11 cellular contexts compared by ENCODE assay signal in the genomic region with DNA sequence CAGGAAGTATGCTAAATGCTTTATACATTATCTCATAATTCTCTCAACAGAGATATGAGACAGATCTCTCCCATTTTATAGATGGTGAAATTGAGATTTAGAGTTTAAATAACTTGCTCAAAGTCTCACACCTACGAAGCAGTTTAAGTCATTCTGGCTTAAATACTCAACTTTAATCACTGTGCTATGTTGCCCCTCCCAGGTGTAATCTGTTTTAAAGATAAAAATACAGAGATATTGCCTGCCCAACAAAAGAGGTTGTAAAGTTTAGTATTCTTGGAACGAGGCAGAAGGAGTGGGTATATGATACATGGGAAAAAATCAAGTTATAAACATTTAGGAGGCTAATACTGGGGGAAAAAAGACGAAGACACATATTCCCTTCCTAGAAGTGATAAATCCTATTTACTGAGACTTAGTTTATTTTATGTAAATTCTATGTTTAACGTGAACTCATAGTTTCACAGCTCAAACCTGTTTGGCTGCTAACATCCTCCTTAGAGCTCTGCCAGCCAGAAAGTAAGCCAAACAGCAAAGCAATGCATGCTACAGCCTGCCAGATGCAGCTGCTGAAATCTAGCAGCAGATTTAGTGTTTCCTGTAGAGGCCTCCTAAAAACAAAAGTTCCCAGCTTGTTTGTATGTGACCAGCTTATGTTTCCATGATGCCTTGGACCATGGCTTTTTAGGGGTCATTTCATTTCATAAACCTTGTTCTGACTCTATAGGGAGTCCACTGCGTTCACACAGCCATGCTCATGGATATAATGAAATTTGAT.
A peak's percentile ranks its signal among the peaks of the same experiment; 100 is the strongest.
DNase-seq lines count a peak whose midpoint lies in the region; TF ChIP-seq lines count a peak whose summit lies in the region.
"Had no signal": no experiment of that assay in that cellular context is flagged by ENCODE, and none has a peak within 500 bp of the region (broad histone marks: within the 10 kb centered on the region; RNA-seq: fewer than 3 reads in every experiment).

No MANE protein-coding gene starts in this region.

- TF ChIP-seq CTCF in HEK293 (tag by site-specific recombination; IDR thresholded peaks at IDR 0.05) (no peak), prostate gland (IDR thresholded peaks at IDR 0.05) (no peak), right atrium auricular region (IDR thresholded peaks at IDR 0.05) (no peak)

- intact Hi-C loops in prostate gland (cut with DNase I), result no loop called here

- H3K27me3 ChIP-seq in prostate gland (replicated peaks; ENCODE audit: insufficient read depth) (no peaks in the 10 kb centered on the region), right atrium auricular region (no peaks in the 10 kb centered on the region)
- H3K27me3 ChIP-seq: BLaER1 treated with 17β-estradiol and CSF1 and Interleukin-3, amounts not matched to agents 10 nM and 100 nM had no signal

- WGBS in prostate gland, result 23% methylated on average over 5 of the region's 5 CpGs

- no peaks in the 10 kb centered on the region for H3K36me3 ChIP-seq in HEK293 (ENCODE audit: control insufficient read depth in 2 of 2, insufficient read depth in 1 of 2, low read length in 2 of 2)
- no peaks in the 10 kb centered on the region for H3K36me3 ChIP-seq in prostate gland
- no peaks in the 10 kb centered on the region for H3K36me3 ChIP-seq in right atrium auricular region
- H3K36me3 ChIP-seq: BLaER1 treated with 17β-estradiol and CSF1 and Interleukin-3, amounts not matched to agents 10 nM and 100 nM had no signal

- H3K27ac ChIP-seq in HEK293 (ENCODE audit: extremely low read depth, low read depth, low read length) (no peak overlapping the region), prostate gland (peak overlapping the region in 1 of 2 donors; percentile 3), right atrium auricular region (no peak overlapping the region)
- H3K27ac ChIP-seq: BLaER1 treated with 17β-estradiol and CSF1 and Interleukin-3, amounts not matched to agents 10 nM and 100 nM had no signal

- peak; percentile 20 for DNase-seq in amniotic epithelial cell (ENCODE audit: low read depth)
- DNase-seq in fibroblast of peridontal ligament (ENCODE audit: extremely low read depth), result peak; percentile 63
- peak; percentile 77 for DNase-seq in prostate gland (ENCODE audit: low spot score)
- no peak for DNase-seq in HUDEP-2 (lab: John Stamatoyannopoulos, UW; ENCODE audit: unreplicated experiment in 76 of 76)
- DNase-seq in effector CD4-positive, alpha-beta T cell, result no peak
- DNase-seq in right atrium auricular region (ENCODE audit: low spot score), result no peak
- no peak for DNase-seq in NCI-H146 treated with DMSO at 0.1 percent for 48 hours (lab: John Stamatoyannopoulos, UW; ENCODE audit: unreplicated experiment)
- DNase-seq: RPMI8226; stimulated activated naive CD4-positive, alpha-beta T cell treated with Interleukin-2 at 50 U/mL for 16 hours had no signal

- no peak overlapping the region for H3K4me3 ChIP-seq in HEK293 (ENCODE audit: low read depth, low read length)
- H3K4me3 ChIP-seq in prostate gland, result no peak overlapping the region
- no peak overlapping the region for H3K4me3 ChIP-seq in right atrium auricular region
- H3K4me3 ChIP-seq: BLaER1 treated with 17β-estradiol and CSF1 and Interleukin-3, amounts not matched to agents 10 nM and 100 nM had no signal

- CTCF ChIA-PET in HEK293 (lab: Yijun Ruan, JAX), result interaction anchor here (0.6 to 2.2 kb wide), 5 partner anchors 9 to 537 kb away, joined by 3 to 5 read pairs (median 4); no protein-coding TSS in a partner anchor

- TF ChIP-seq POLR2A in prostate gland (IDR thresholded peaks at IDR 0.05), result no peak

- H3K9me3 ChIP-seq in HEK293 (ENCODE audit: control insufficient read depth, insufficient read depth, low read depth, low read length) (no peaks in the 10 kb centered on the region), prostate gland (no peaks in the 10 kb centered on the region), right atrium auricular region (no peaks in the 10 kb centered on the region)
- H3K9me3 ChIP-seq: BLaER1 treated with 17β-estradiol and CSF1 and Interleukin-3, amounts not matched to agents 10 nM and 100 nM had no signal

- POLR2A ChIA-PET in HEK293 (lab: Yijun Ruan, JAX), result interaction anchor here (1.4 kb wide), 1 partner anchor 157 kb away, joined by 6 read pairs; a partner anchor contains a TSS

- H3K4me1 ChIP-seq in HEK293 (ENCODE audit: control insufficient read depth, insufficient read depth, low read length), result peaks cover 10% of the 10 kb centered on the region
- no peaks in the 10 kb centered on the region for H3K4me1 ChIP-seq in prostate gland (replicated peaks)
- no peaks in the 10 kb centered on the region for H3K4me1 ChIP-seq in right atrium auricular region

TF ChIP-seq in HEK293, 187 proteins besides CTCF, POLR2A, EP300 and RAD21:
- TF ChIP-seq PRDM1 (tag by site-specific recombination; IDR thresholded peaks at IDR 0.05) (no peak), ZNF394 (tag by site-specific recombination; IDR thresholded peaks at IDR 0.05; ENCODE audit: borderline replicate concordance) (no peak), HOXD13 (CRISPR knock-in tag; IDR thresholded peaks at IDR 0.05; ENCODE audit: borderline replicate concordance) (no peak), ZNF175 (tag by site-specific recombination; IDR thresholded peaks at IDR 0.05) (no peak), ZNF571 (tag by site-specific recombination; IDR thresholded peaks at IDR 0.05) (no peak)
- TF ChIP-seq, protein P1, sequence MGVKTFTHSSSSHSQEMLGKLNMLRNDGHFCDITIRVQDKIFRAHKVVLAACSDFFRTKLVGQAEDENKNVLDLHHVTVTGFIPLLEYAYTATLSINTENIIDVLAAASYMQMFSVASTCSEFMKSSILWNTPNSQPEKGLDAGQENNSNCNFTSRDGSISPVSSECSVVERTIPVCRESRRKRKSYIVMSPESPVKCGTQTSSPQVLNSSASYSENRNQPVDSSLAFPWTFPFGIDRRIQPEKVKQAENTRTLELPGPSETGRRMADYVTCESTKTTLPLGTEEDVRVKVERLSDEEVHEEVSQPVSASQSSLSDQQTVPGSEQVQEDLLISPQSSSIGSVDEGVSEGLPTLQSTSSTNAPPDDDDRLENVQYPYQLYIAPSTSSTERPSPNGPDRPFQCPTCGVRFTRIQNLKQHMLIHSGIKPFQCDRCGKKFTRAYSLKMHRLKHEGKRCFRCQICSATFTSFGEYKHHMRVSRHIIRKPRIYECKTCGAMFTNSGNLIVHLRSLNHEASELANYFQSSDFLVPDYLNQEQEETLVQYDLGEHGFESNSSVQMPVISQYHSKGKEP (tag by site-specific recombination; IDR thresholded peaks at IDR 0.05), result peak; percentile 41; the same call in 1 of the 2 replicates
- TF ChIP-seq, protein P2, sequence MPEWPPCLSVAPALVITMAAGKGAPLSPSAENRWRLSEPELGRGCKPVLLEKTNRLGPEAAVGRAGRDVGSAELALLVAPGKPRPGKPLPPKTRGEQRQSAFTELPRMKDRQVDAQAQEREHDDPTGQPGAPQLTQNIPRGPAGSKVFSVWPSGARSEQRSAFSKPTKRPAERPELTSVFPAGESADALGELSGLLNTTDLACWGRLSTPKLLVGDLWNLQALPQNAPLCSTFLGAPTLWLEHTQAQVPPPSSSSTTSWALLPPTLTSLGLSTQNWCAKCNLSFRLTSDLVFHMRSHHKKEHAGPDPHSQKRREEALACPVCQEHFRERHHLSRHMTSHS (tag by site-specific recombination; IDR thresholded peaks at IDR 0.05), result no peak

Comparison
In these comparisons a context has a peak if more than half of its experiments do, and no peak if none do; other contexts are left out.
1. DNase-seq: peak in amniotic epithelial cell (single experiment), fibroblast of peridontal ligament (single experiment) and prostate gland (single experiment); none in HUDEP-2 (0 of 76), effector CD4-positive, alpha-beta T cell (single experiment), right atrium auricular region (single experiment) and NCI-H146 treated with DMSO at 0.1 percent for 48 hours (single experiment).